ENCODE assay signal across 23 cellular contexts in genomic region chr10:21694646-21695045, GRCh38.
A peak's percentile ranks its signal among the peaks of the same experiment; 100 is the strongest.
DNase-seq lines count a peak whose midpoint lies in the region; ATAC-seq, FAIRE-seq and TF ChIP-seq lines count a peak whose summit lies in the region.
"Had no signal": no experiment of that assay in that cellular context is flagged by ENCODE, and none has a peak within 500 bp of the region (broad histone marks: within the 10 kb centered on the region; RNA-seq: fewer than 3 reads in every experiment).

No MANE protein-coding gene starts in this region.

- no peaks in the 10 kb centered on the region for H3K9me1 ChIP-seq in K562 (ENCODE audit: control insufficient read depth, insufficient read depth, low read length)

- TF ChIP-seq CTCF in cardiac muscle cell (IDR thresholded peaks at IDR 0.05; ENCODE audit: low read depth, low read length): no peak
- no peak for TF ChIP-seq CTCF in K562 (IDR thresholded peaks at IDR 0.05 in 2 of 3, conservative IDR thresholded peaks at IDR 0.05 in 1 of 3; ENCODE audit: insufficient read depth in 2 of 3, low read depth in 1 of 3, low read length in 3 of 3)

- H3K4me1 Mint-ChIP-seq in naive thymus-derived CD4-positive, alpha-beta T cell: peaks cover 6 to 37% (median 28%) of the 10 kb centered on the region in 7 donors
- H3K4me1 Mint-ChIP-seq: neural crest cell had no signal

- intact Hi-C loops in cardiac septum (cut with DNase I): no loop called here
- intact Hi-C loops in K562 (cut with micrococcal nuclease): no loop called here
- intact Hi-C loops in naive thymus-derived CD4-positive, alpha-beta T cell (cut with micrococcal nuclease): loop anchor here in 1 of 2 donors (1.0 kb wide), 1 partner anchor 8 kb away; no protein-coding TSS in a partner anchor

- H3K4me2 ChIP-seq in K562 (ENCODE audit: insufficient read depth, low read length): no peak overlapping the region

- H3K9me3 ChIP-seq in cardiac muscle cell (ENCODE audit: low read depth) (no peaks in the 10 kb centered on the region), K562 (replicated peaks; ENCODE audit: control insufficient read depth, insufficient read depth, low read depth, low read length) (peaks cover 9% of the 10 kb centered on the region)
- peaks cover 0 to 6% (median 0%) of the 10 kb centered on the region in 3 experiments for H3K9me3 ChIP-seq in naive thymus-derived CD4-positive, alpha-beta T cell (ENCODE audit: control insufficient read depth in 2 of 3, low read length in 3 of 3)

- peak overlapping the region in 3 of 9 donors; percentile 7 to 57 (median 28) for H3K27ac Mint-ChIP-seq in naive thymus-derived CD4-positive, alpha-beta T cell
- H3K27ac Mint-ChIP-seq: activated naive CD4-positive, alpha-beta T cell treated with anti-CD3 and anti-CD28 coated beads for 36 hours; activated T-cell treated with anti-CD3 and anti-CD28 coated beads, Interleukin-2, amount 50 U/mL, for 72 hours had no signal

- BruUV-seq in K562 (replicated peaks; lab: Mats Ljungman, UMichigan): no TSS peak

- H3K4me1 ChIP-seq in cardiac muscle cell (ENCODE audit: low read depth) (peaks cover 19% of the 10 kb centered on the region), K562 (replicated peaks in 1 of 2; ENCODE audit: control insufficient read depth in 2 of 2, insufficient read depth in 2 of 2, low read length in 2 of 2) (no peaks in the 10 kb centered on the region)
- H3K4me1 ChIP-seq in naive thymus-derived CD4-positive, alpha-beta T cell (ENCODE audit: control insufficient read depth in 2 of 2, insufficient read depth in 2 of 2, low read length in 2 of 2): no peaks in the 10 kb centered on the region
- H3K4me1 ChIP-seq: tibial artery had no signal

- CTCF ChIA-PET in K562 (lab: Yijun Ruan, JAX; ENCODE audit: low intra/inter-chr PET ratio): no interaction called here
- CTCF ChIA-PET in naive thymus-derived CD4-positive, alpha-beta T cell (lab: Charles Lee): interaction anchor here (0.6 kb wide), 1 partner anchor 16 kb away, joined by 3 read pairs; no protein-coding TSS in a partner anchor

- H3K4me3 Mint-ChIP-seq in naive thymus-derived CD4-positive, alpha-beta T cell: no peak overlapping the region
- H3K4me3 Mint-ChIP-seq: activated naive CD4-positive, alpha-beta T cell treated with anti-CD3 and anti-CD28 coated beads for 36 hours; activated T-cell treated with anti-CD3 and anti-CD28 coated beads, Interleukin-2, amount 50 U/mL, for 72 hours; neural crest cell; stimulated activated naive CD8-positive, alpha-beta T cell treated with anti-CD3 and anti-CD28 coated beads, Interleukin-15, amount 100 ng/mL, for 72 hours had no signal

- no peak for TF ChIP-seq POLR2A in K562 (conservative IDR thresholded peaks at IDR 0.05)

- H3K36me3 Mint-ChIP-seq in naive thymus-derived CD4-positive, alpha-beta T cell: peaks cover 5 to 76% (median 48%) of the 10 kb centered on the region in 5 donors

- peaks cover 0 to 18% (median 9%) of the 10 kb centered on the region in 11 donors for H3K9me3 Mint-ChIP-seq in naive thymus-derived CD4-positive, alpha-beta T cell

- H3K36me3 ChIP-seq in cardiac muscle cell (no peaks in the 10 kb centered on the region), K562 (ENCODE audit: control insufficient read depth, insufficient read depth, low read length) (peaks cover 47% of the 10 kb centered on the region)
- no peaks in the 10 kb centered on the region for H3K36me3 ChIP-seq in naive thymus-derived CD4-positive, alpha-beta T cell (ENCODE audit: control insufficient read depth in 2 of 3, insufficient read depth in 3 of 3, low read length in 3 of 3)

- no peak for ATAC-seq in K562
- no peak for ATAC-seq in naive thymus-derived CD4-positive, alpha-beta T cell
- no peak for ATAC-seq in HG02938 (IDR thresholded peaks at IDR 0.05; ENCODE audit: unreplicated experiment)
- ATAC-seq: activated T-cell treated with anti-CD3 and anti-CD28 coated beads, Interleukin-2, amount 50 U/mL, for 72 hours; mucosa of descending colon; stimulated activated naive CD8-positive, alpha-beta T cell treated with anti-CD3 and anti-CD28 coated beads, Interleukin-15, amount 100 ng/mL, for 72 hours had no signal

- H2AFZ ChIP-seq in K562 (ENCODE audit: low read depth, low read length): no peak overlapping the region

- H3K4me3 ChIP-seq in cardiac muscle cell: no peak overlapping the region
- no peak overlapping the region for H3K4me3 ChIP-seq in K562
- no peak overlapping the region for H3K4me3 ChIP-seq in naive thymus-derived CD4-positive, alpha-beta T cell (ENCODE audit: low read length)
- H3K4me3 ChIP-seq: mucosa of descending colon, tibial artery had no signal

- in situ Hi-C loops in K562 (cut with MboI): no loop called here

- no peak for FAIRE-seq in K562 (lab: Jason Lieb, UNC)
- FAIRE-seq in islet of Langerhans (lab: Jason Lieb, UNC): peak; percentile 30
- FAIRE-seq: keratinocyte had no signal

- H4K20me1 ChIP-seq in K562 (replicated peaks; ENCODE audit: control insufficient read depth, insufficient read depth, low read length): no peaks in the 10 kb centered on the region

- POLR2A ChIA-PET in K562 (lab: Yijun Ruan, JAX): interaction anchor here (1.4 kb wide), 1 partner anchor 14 kb away, joined by 3 read pairs; no protein-coding TSS in a partner anchor
- POLR2A ChIA-PET in naive thymus-derived CD4-positive, alpha-beta T cell (lab: Charles Lee): no interaction called here

- TF ChIP-seq EP300 in K562 (IDR thresholded peaks at IDR 0.05; ENCODE audit: low read length): no peak

- WGBS in K562 (ENCODE audit: insufficient coverage, low coverage, missing lambda C conversion rate): 90% methylated on average over 1 of the region's 4 CpGs

- H3K27me3 ChIP-seq in cardiac muscle cell: no peaks in the 10 kb centered on the region
- H3K27me3 ChIP-seq in K562 (ENCODE audit: control insufficient read depth in 2 of 2, insufficient read depth in 2 of 2, low read length in 2 of 2): no peaks in the 10 kb centered on the region
- no peaks in the 10 kb centered on the region for H3K27me3 ChIP-seq in naive thymus-derived CD4-positive, alpha-beta T cell (ENCODE audit: control insufficient read depth in 2 of 2, insufficient read depth in 2 of 2, low read length in 2 of 2)
- H3K27me3 ChIP-seq: tibial artery had no signal

- no peaks in the 10 kb centered on the region for H3K27me3 Mint-ChIP-seq in naive thymus-derived CD4-positive, alpha-beta T cell
- H3K27me3 Mint-ChIP-seq: CD4-positive, alpha-beta memory T cell; stimulated activated naive CD8-positive, alpha-beta T cell treated with anti-CD3 and anti-CD28 coated beads, Interleukin-15, amount 100 ng/mL, for 72 hours had no signal

- TF ChIP-seq RAD21 in K562 (CRISPR knock-in tag; conservative IDR thresholded peaks at IDR 0.05 in 1 of 2, IDR thresholded peaks at IDR 0.05 in 1 of 2): no peak

- DNase-seq in cardiac muscle cell (ENCODE audit: low read depth in 1 of 2, low spot score in 1 of 2): peak in 1 of 2 donors; percentile 32
- no peak for DNase-seq in cardiac septum (ENCODE audit: low spot score)
- no peak for DNase-seq in K562 (ENCODE audit: extremely low read depth in 1 of 4, low spot score in 3 of 4)
- DNase-seq in GOT3 (lab: John Stamatoyannopoulos, UW): no peak
- DNase-seq in activated T-cell treated with anti-CD3 and anti-CD28 coated beads, Interleukin-2, amount 50 U/mL, for 1 hour: no peak
- DNase-seq in naive thymus-derived CD4-positive, alpha-beta T cell: no peak
- DNase-seq: activated CD4-positive, alpha-beta T cell treated with anti-CD3 and anti-CD28 coated beads for 4 hours; activated naive CD4-positive, alpha-beta T cell treated with anti-CD3 and anti-CD28 coated beads for 36 hours; activated T-cell treated with anti-CD3 and anti-CD28 coated beads, Interleukin-2, amount 50 U/mL, for 72 hours; CD4-positive, alpha-beta memory T cell; effector CD4-positive, alpha-beta T cell; mucosa of descending colon; NCI-H1105; NCI-H1930; NCI-H526 treated with DMSO at 0.1 percent for 48 hours; stimulated activated naive CD8-positive, alpha-beta T cell treated with anti-CD3 and anti-CD28 coated beads, Interleukin-15, amount 100 ng/mL, for 72 hours; T-helper 2 cell; tibial artery had no signal

- no peak overlapping the region for H3K9ac ChIP-seq in K562 (ENCODE audit: insufficient read depth in 1 of 2, low read depth in 2 of 2, low read length in 2 of 2)

- peak overlapping the region; percentile 51 for H3K27ac ChIP-seq in cardiac muscle cell
- H3K27ac ChIP-seq in K562 (ENCODE audit: extremely low read depth, low read depth, low read length): no peak overlapping the region
- no peak overlapping the region for H3K27ac ChIP-seq in naive thymus-derived CD4-positive, alpha-beta T cell (ENCODE audit: low read depth, low read length)
- H3K27ac ChIP-seq: 22Rv1, tibial artery had no signal

- H3K79me2 ChIP-seq in K562 (ENCODE audit: control insufficient read depth, insufficient read depth, low read length): peaks cover 36% of the 10 kb centered on the region

TF ChIP-seq in K562, 482 proteins besides CTCF, POLR2A, EP300 and RAD21 (continues in another document):
- TF ChIP-seq ZNF830 (CRISPR knock-in tag; IDR thresholded peaks at IDR 0.05): no peak
- TF ChIP-seq E2F5 (CRISPR knock-in tag; IDR thresholded peaks at IDR 0.05): no peak
- peak; percentile 28; the same call in 1 of the 2 replicates for TF ChIP-seq ZNF316 (IDR thresholded peaks at IDR 0.05)
- TF ChIP-seq PPARD (CRISPR knock-in tag; IDR thresholded peaks at IDR 0.05): no peak
- TF ChIP-seq KLF10 (CRISPR knock-in tag; IDR thresholded peaks at IDR 0.05): no peak
- TF ChIP-seq C11orf30 (IDR thresholded peaks at IDR 0.05; ENCODE audit: low read depth): 0 out of 2 replicates have a peak, but pooled peaks have one; percentile 12
- TF ChIP-seq MITF (IDR thresholded peaks at IDR 0.05): no peak
- TF ChIP-seq TEAD1 (CRISPR knock-in tag; IDR thresholded peaks at IDR 0.05): no peak
